31 cellular contexts compared by ENCODE assay signal in the genomic region with DNA sequence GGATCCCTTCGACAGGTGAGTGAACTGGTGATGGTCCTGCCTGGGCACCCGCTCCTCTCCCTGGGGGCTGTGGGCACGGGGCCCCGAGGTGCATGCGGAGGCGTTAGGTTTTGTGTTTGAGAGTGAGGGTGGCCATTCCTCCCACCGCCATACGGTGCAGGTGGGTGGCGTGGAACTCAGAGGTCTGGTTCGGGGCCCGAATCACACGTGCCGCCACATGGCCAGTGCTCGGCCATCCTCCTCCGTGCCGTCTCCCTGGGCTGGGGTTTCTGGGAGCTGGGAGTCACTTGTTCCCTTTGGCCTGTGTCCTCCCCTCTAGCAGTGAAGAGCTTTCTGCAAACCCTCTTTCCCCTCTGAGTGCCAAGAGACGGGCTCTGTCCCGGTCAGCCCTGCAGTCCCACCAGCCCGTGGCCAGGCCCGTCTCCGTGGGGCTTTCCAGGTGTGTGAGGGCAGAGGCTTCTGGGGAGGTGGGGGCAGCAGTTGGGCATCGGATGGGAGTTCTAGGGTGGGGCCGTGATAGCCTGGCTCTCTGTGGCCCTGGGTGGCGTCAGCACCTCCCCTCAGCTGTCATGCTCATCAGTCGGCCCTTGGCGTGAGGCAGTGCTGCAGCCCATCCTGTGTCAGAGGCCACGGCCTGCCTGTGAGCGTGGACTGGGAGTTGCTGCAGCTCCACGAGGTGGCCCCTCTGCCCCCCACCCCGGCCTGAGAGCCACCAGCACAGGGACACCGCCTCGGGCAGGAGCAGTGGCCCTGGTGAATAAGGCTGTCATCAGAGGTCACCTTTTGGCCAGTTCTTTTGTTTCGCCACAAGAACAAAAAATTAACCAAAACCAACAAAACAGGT. TPM values are rescaled to one million over a fixed set of nuclear protein-coding genes. Genes with fewer than 3 reads are reported as not detected.
DNase-seq lines count a peak whose midpoint lies in the region; ATAC-seq, FAIRE-seq and TF ChIP-seq lines count a peak whose summit lies in the region.
"Had no signal": no experiment of that assay in that cellular context is flagged by ENCODE, and none has a peak within 500 bp of the region (broad histone marks: within the 10 kb centered on the region; RNA-seq: fewer than 3 reads in every experiment).

No MANE protein-coding gene starts in this region.

- no peak for TF ChIP-seq RAD21 in K562 (CRISPR knock-in tag; conservative IDR thresholded peaks at IDR 0.05 in 1 of 2, IDR thresholded peaks at IDR 0.05 in 1 of 2)

- WGBS in K562 (ENCODE audit: insufficient coverage, low coverage, missing lambda C conversion rate) = 98% methylated on average over 24 of the region's 33 CpGs

- intact Hi-C loops in K562 (cut with micrococcal nuclease) = no loop called here

- no peaks in the 10 kb centered on the region for H3K9me1 ChIP-seq in K562 (ENCODE audit: control insufficient read depth, insufficient read depth, low read length)

- BruUV-seq in K562 (replicated peaks; lab: Mats Ljungman, UMichigan) = no TSS peak

- no peaks in the 10 kb centered on the region for H3K79me2 ChIP-seq in K562 (ENCODE audit: control insufficient read depth, insufficient read depth, low read length)

- CTCF ChIA-PET in K562 (lab: Yijun Ruan, JAX; ENCODE audit: low intra/inter-chr PET ratio) = no interaction called here

- POLR2A ChIA-PET in K562 (lab: Yijun Ruan, JAX) = interaction anchor here (0.6 kb wide), 2 partner anchors 27 to 397 kb away, joined by 3 read pairs; no protein-coding TSS in a partner anchor

- H3K9me3 ChIP-seq in K562 (replicated peaks; ENCODE audit: control insufficient read depth, insufficient read depth, low read depth, low read length) = no peaks in the 10 kb centered on the region
- no peaks in the 10 kb centered on the region for H3K9me3 ChIP-seq in right atrium auricular region
- H3K9me3 ChIP-seq: BLaER1 treated with 17β-estradiol and CSF1 and Interleukin-3, amounts not matched to agents 10 nM and 100 nM; HAP-1; suprapubic skin had no signal

- no peak for TF ChIP-seq POLR2A in K562 (conservative IDR thresholded peaks at IDR 0.05)

- no peak overlapping the region for H3K9ac ChIP-seq in K562 (ENCODE audit: insufficient read depth in 1 of 2, low read depth in 2 of 2, low read length in 2 of 2)
- H3K9ac ChIP-seq in rectal smooth muscle tissue (ENCODE audit: low read length) = no peak overlapping the region
- H3K9ac ChIP-seq: KMS-11 had no signal

- H3K36me3 ChIP-seq in K562 (ENCODE audit: control insufficient read depth, insufficient read depth, low read length) (peaks cover 95% of the 10 kb centered on the region), right atrium auricular region (peaks cover 100% of the 10 kb centered on the region), rectal smooth muscle tissue (ENCODE audit: control insufficient read depth, insufficient read depth, low read length) (peaks cover 54% of the 10 kb centered on the region)

- no peak for ATAC-seq in K562
- ATAC-seq in foreskin keratinocyte = no peak
- no peak for ATAC-seq in GM21447 (IDR thresholded peaks at IDR 0.05; ENCODE audit: unreplicated experiment)
- ATAC-seq in HG03280 (IDR thresholded peaks at IDR 0.05; ENCODE audit: unreplicated experiment) = no peak
- ATAC-seq: activated T-cell treated with anti-CD3 and anti-CD28 coated beads, Interleukin-2, amount 50 U/mL, for 4 hours; effector memory CD8-positive, alpha-beta T cell; natural killer cell had no signal

- FAIRE-seq in K562 (lab: Jason Lieb, UNC) = no peak
- FAIRE-seq: frontal cortex had no signal

- DNase-seq in HT-29 (ENCODE audit: low spot score) (peak; percentile 20), K562 (ENCODE audit: extremely low read depth in 1 of 4, low spot score in 3 of 4) (no peak), right atrium auricular region (ENCODE audit: low spot score) (no peak), foreskin keratinocyte (no peak), anterior cingulate cortex (lab: John Stamatoyannopoulos, UW) (no peak)
- DNase-seq: activated naive CD4-positive, alpha-beta T cell; activated T-cell treated with anti-CD3 and anti-CD28 coated beads, Interleukin-2, amount 50 U/mL, for 4 hours; Calu3; DND-41; effector memory CD8-positive, alpha-beta T cell; MM.1S; natural killer cell; NCI-H2029 treated with DMSO at 0.1 percent for 48 hours; NCI-H748 treated with DMSO at 0.1 percent for 48 hours; stimulated activated CD4-positive, alpha-beta T cell treated with anti-CD3 and anti-CD28 coated beads, Interleukin-4, amount 100 ng/mL, for 1 hour had no signal

- H3K4me3 ChIP-seq in K562 = no peak overlapping the region
- H3K4me3 ChIP-seq in right atrium auricular region = no peak overlapping the region
- no peak overlapping the region for H3K4me3 ChIP-seq in rectal smooth muscle tissue (ENCODE audit: low read length)
- H3K4me3 ChIP-seq: BLaER1 treated with 17β-estradiol and CSF1 and Interleukin-3, amounts not matched to agents 10 nM and 100 nM; coronary artery; HAP-1; suprapubic skin had no signal

- no peak overlapping the region for H2AFZ ChIP-seq in K562 (ENCODE audit: low read depth, low read length)

- H4K20me1 ChIP-seq in K562 (replicated peaks; ENCODE audit: control insufficient read depth, insufficient read depth, low read length) = 0 out of 2 replicates have a peak, but pooled peaks cover 4% of the 10 kb centered on the region

- H3K4me2 ChIP-seq in K562 (ENCODE audit: insufficient read depth, low read length) = no peak overlapping the region
- H3K4me2 ChIP-seq: BLaER1 treated with 17β-estradiol and CSF1 and Interleukin-3, amounts not matched to agents 10 nM and 100 nM; KMS-11 had no signal

- in situ Hi-C loops in K562 (cut with MboI) = no loop called here

- H3K27me3 ChIP-seq in K562 (ENCODE audit: control insufficient read depth in 2 of 2, insufficient read depth in 2 of 2, low read length in 2 of 2) = no peaks in the 10 kb centered on the region
- H3K27me3 ChIP-seq in right atrium auricular region = no peaks in the 10 kb centered on the region
- no peaks in the 10 kb centered on the region for H3K27me3 ChIP-seq in rectal smooth muscle tissue (ENCODE audit: control insufficient read depth, insufficient read depth, low read length)
- H3K27me3 ChIP-seq in foreskin keratinocyte = no peaks in the 10 kb centered on the region
- H3K27me3 ChIP-seq: BLaER1 treated with 17β-estradiol and CSF1 and Interleukin-3, amounts not matched to agents 10 nM and 100 nM; suprapubic skin had no signal

- H3K4me1 ChIP-seq in K562 (replicated peaks in 1 of 2; ENCODE audit: control insufficient read depth in 2 of 2, insufficient read depth in 2 of 2, low read length in 2 of 2) (peaks cover 0 to 22% of the 10 kb centered on the region in 2 experiments; a peak in 1 of 5 replicates), right atrium auricular region (peaks cover 0 to 6% of the 10 kb centered on the region in 2 donors), rectal smooth muscle tissue (ENCODE audit: control insufficient read depth, insufficient read depth, low read length) (no peaks in the 10 kb centered on the region), foreskin keratinocyte (no peaks in the 10 kb centered on the region)
- H3K4me1 ChIP-seq: HAP-1 had no signal

- no peak for TF ChIP-seq CTCF in K562 (IDR thresholded peaks at IDR 0.05 in 2 of 3, conservative IDR thresholded peaks at IDR 0.05 in 1 of 3; ENCODE audit: insufficient read depth in 2 of 3, low read depth in 1 of 3, low read length in 3 of 3)
- no peak for TF ChIP-seq CTCF in right atrium auricular region (IDR thresholded peaks at IDR 0.05)
- TF ChIP-seq CTCF in foreskin keratinocyte (conservative IDR thresholded peaks at IDR 0.05) = no peak

- H3K27ac ChIP-seq in K562 (ENCODE audit: extremely low read depth, low read depth, low read length) (no peak overlapping the region), right atrium auricular region (peak overlapping the region; percentile 37 to 59), rectal smooth muscle tissue (ENCODE audit: low read depth, low read length) (peak overlapping the region; percentile 55), foreskin keratinocyte (no peak overlapping the region)
- H3K27ac ChIP-seq: BLaER1 treated with 17β-estradiol and CSF1 and Interleukin-3, amounts not matched to agents 10 nM and 100 nM; KMS-11; suprapubic skin had no signal

- no peak for TF ChIP-seq EP300 in K562 (IDR thresholded peaks at IDR 0.05; ENCODE audit: low read length)

RNA-seq across cellular contexts. Expression of a gene that starts 10.2 kb away (rescaled TPM):
- total RNA-seq in HT-29 (2014; rRNA removed; shearing (Covaris generic)) = 263 and 329 TPM in 2 replicates
- 3.7 and 21.2 TPM in 2 replicates for total RNA-seq in K562 (2011; cell fraction: chromatin; rRNA removed; ENCODE audit: low replicate concordance)
- total RNA-seq in K562 (2011; cell fraction: nucleolus; rRNA removed) = 23.2 and 27.2 TPM in 2 replicates
- 10.0 and 11.6 TPM in 2 replicates for total RNA-seq in K562 (2011; cell fraction: nucleoplasm; rRNA removed)
- total RNA-seq in K562 (2014; rRNA removed) = 3.7 and 8.3 TPM in 2 replicates
- 0.29 TPM in 1 of 2 replicates, not detected in the other for total RNA-seq in K562 (2014; rRNA removed; fragmentation: Illumina TruSeq; extraction: Trizol)
- 2.0 and 2.2 TPM in 2 replicates for total RNA-seq in K562 (2015; rRNA removed; fragmentation: Illumina TruSeq; extraction: Trizol)
- 6.5 and 7.6 TPM in 2 replicates for total RNA-seq in K562 (2021)
- 1.8 and 3.5 TPM in 2 replicates for polyA plus RNA-seq in K562 (2011; rRNA removed)
- polyA plus RNA-seq in K562 (2011; cell fraction: cytosol; rRNA removed) = 2.7 and 6.6 TPM in 2 replicates
- 21.3 and 30.3 TPM in 2 replicates for polyA plus RNA-seq in K562 (2011; cell fraction: nucleus; rRNA removed)
- polyA plus RNA-seq in K562 (2012) = 4.0 and 11.8 TPM in 2 replicates
- polyA plus RNA-seq in K562 (2014; fragmentation: Illumina TruSeq; extraction: Trizol) = 0.64 and 2.2 TPM in 2 replicates
- under 1 TPM; 0.27 to 0.48 TPM for polyA plus RNA-seq in K562 (2014; fragmentation: Nextera tagmentation; extraction: Ambion mirVana)
- polyA plus RNA-seq in K562 (2014; rRNA removed) = 3.8 and 7.4 TPM in 2 replicates
- polyA minus RNA-seq in K562 (2011; rRNA and poly(A)+ RNA removed) = 0.42 and 0.49 TPM in 2 replicates
- polyA minus RNA-seq in K562 (2011; cell fraction: cytosol; rRNA and poly(A)+ RNA removed) = 1.3 and 5.2 TPM in 2 replicates
- polyA minus RNA-seq in K562 (2011; cell fraction: nucleus; rRNA and poly(A)+ RNA removed) = 10.6 and 12.6 TPM in 2 replicates
- 10 to 100 TPM in 1 of 2 donors, 1 to 10 TPM in 1; 9.6 to 14.9 TPM for total RNA-seq in right atrium auricular region
- total RNA-seq in foreskin keratinocyte = 52.1 and 66.7 TPM in 2 replicates
- polyA plus RNA-seq in foreskin keratinocyte = 54.0 and 66.9 TPM in 2 replicates

RNA-seq across cellular contexts. Expression of a gene that starts 19.2 kb away (rescaled TPM):
- 11.9 and 12.1 TPM in 2 replicates for total RNA-seq in HT-29 (2014; rRNA removed; shearing (Covaris generic))
- total RNA-seq in K562 (2011; cell fraction: chromatin; rRNA removed; ENCODE audit: low replicate concordance) = not detected in 2 replicates
- total RNA-seq in K562 (2011; cell fraction: nucleolus; rRNA removed) = not detected in 2 replicates
- total RNA-seq in K562 (2011; cell fraction: nucleoplasm; rRNA removed) = not detected in 2 replicates
- total RNA-seq in K562 (2014; rRNA removed) (not detected in 2 replicates), K562 (2014; rRNA removed; fragmentation: Illumina TruSeq; extraction: Trizol) (not detected in 2 replicates), K562 (2015; rRNA removed; fragmentation: Illumina TruSeq; extraction: Trizol) (not detected in 2 replicates), K562 (2021) (0.16 TPM in 1 of 2 replicates, not detected in the other), right atrium auricular region (not detected), foreskin keratinocyte (not detected in 2 replicates)
- polyA plus RNA-seq in K562 (2011; rRNA removed) (not detected in 2 replicates), K562 (2014; fragmentation: Illumina TruSeq; extraction: Trizol) (not detected in 2 replicates), K562 (2014; fragmentation: Nextera tagmentation; extraction: Ambion mirVana) (not detected), K562 (2014; rRNA removed) (not detected in 2 replicates), foreskin keratinocyte (not detected in 2 replicates)
- polyA plus RNA-seq in K562 (2011; cell fraction: cytosol; rRNA removed) = not detected in 2 replicates
- not detected in 2 replicates for polyA plus RNA-seq in K562 (2011; cell fraction: nucleus; rRNA removed)
- 0.06 and 0.14 TPM in 2 replicates for polyA plus RNA-seq in K562 (2012)
- not detected in 2 replicates for polyA minus RNA-seq in K562 (2011; rRNA and poly(A)+ RNA removed)
- polyA minus RNA-seq in K562 (2011; cell fraction: cytosol; rRNA and poly(A)+ RNA removed) = not detected in 2 replicates
- not detected in 2 replicates for polyA minus RNA-seq in K562 (2011; cell fraction: nucleus; rRNA and poly(A)+ RNA removed)
- total RNA-seq: activated CD8-positive, alpha-beta memory T cell treated with anti-CD3 and anti-CD28 coated beads for 36 hours; activated T-cell treated with anti-CD3 and anti-CD28 coated beads, Interleukin-2, amount 50 U/mL, for 4 hours; esophagus mucosa; frontal cortex; natural killer cell; osteoblast; urinary bladder had no signal

RNA-seq across cellular contexts. Expression of a gene that starts 21.5 kb away (rescaled TPM):
- not detected in 2 replicates for total RNA-seq in HT-29 (2014; rRNA removed; shearing (Covaris generic))
- total RNA-seq in K562 (2011; cell fraction: chromatin; rRNA removed; ENCODE audit: low replicate concordance) = not detected in 2 replicates
- not detected in 2 replicates for total RNA-seq in K562 (2011; cell fraction: nucleolus; rRNA removed)
- not detected in 2 replicates for total RNA-seq in K562 (2011; cell fraction: nucleoplasm; rRNA removed)
- total RNA-seq in K562 (2014; rRNA removed) (not detected in 2 replicates), K562 (2014; rRNA removed; fragmentation: Illumina TruSeq; extraction: Trizol) (not detected in 2 replicates), K562 (2015; rRNA removed; fragmentation: Illumina TruSeq; extraction: Trizol) (not detected in 2 replicates), K562 (2021) (not detected in 2 replicates), right atrium auricular region (not detected), foreskin keratinocyte (not detected in 2 replicates)
- polyA plus RNA-seq in K562 (2011; rRNA removed) (not detected in 2 replicates), K562 (2014; fragmentation: Illumina TruSeq; extraction: Trizol) (not detected in 2 replicates), K562 (2014; fragmentation: Nextera tagmentation; extraction: Ambion mirVana) (not detected), K562 (2014; rRNA removed) (not detected in 2 replicates), foreskin keratinocyte (not detected in 2 replicates)
- not detected in 2 replicates for polyA plus RNA-seq in K562 (2011; cell fraction: cytosol; rRNA removed)
- polyA plus RNA-seq in K562 (2011; cell fraction: nucleus; rRNA removed) = not detected in 2 replicates
- polyA plus RNA-seq in K562 (2012) = not detected in 2 replicates
- polyA minus RNA-seq in K562 (2011; rRNA and poly(A)+ RNA removed) = not detected in 2 replicates
- polyA minus RNA-seq in K562 (2011; cell fraction: cytosol; rRNA and poly(A)+ RNA removed) = not detected in 2 replicates
- not detected in 2 replicates for polyA minus RNA-seq in K562 (2011; cell fraction: nucleus; rRNA and poly(A)+ RNA removed)
- total RNA-seq: activated CD8-positive, alpha-beta memory T cell treated with anti-CD3 and anti-CD28 coated beads for 36 hours; activated T-cell treated with anti-CD3 and anti-CD28 coated beads, Interleukin-2, amount 50 U/mL, for 4 hours; Calu3; esophagus mucosa; frontal cortex; liver; natural killer cell; osteoblast; suprapubic skin; T-helper 2 cell treated with Interferon-gamma antibody and Interleukin-4, amounts not matched to agents 100 ng/mL and 5 ng/mL, for 36 hours; urinary bladder had no signal
- polyA plus RNA-seq: adipose tissue, liver, urinary bladder had no signal

RNA-seq across cellular contexts. Expression of a gene that starts 29.2 kb away (rescaled TPM):
- 75.3 and 82.0 TPM in 2 replicates for total RNA-seq in HT-29 (2014; rRNA removed; shearing (Covaris generic))
- total RNA-seq in K562 (2011; cell fraction: chromatin; rRNA removed; ENCODE audit: low replicate concordance) = 57.3 and 135 TPM in 2 replicates
- total RNA-seq in K562 (2011; cell fraction: nucleolus; rRNA removed) = 56.1 and 60.9 TPM in 2 replicates
- total RNA-seq in K562 (2011; cell fraction: nucleoplasm; rRNA removed) = 48.9 and 51.5 TPM in 2 replicates
- total RNA-seq in K562 (2014; rRNA removed) (20.4 and 28.6 TPM in 2 replicates), K562 (2014; rRNA removed; fragmentation: Illumina TruSeq; extraction: Trizol) (4.2 and 4.9 TPM in 2 replicates), K562 (2015; rRNA removed; fragmentation: Illumina TruSeq; extraction: Trizol) (17.4 and 19.1 TPM in 2 replicates), K562 (2021) (34.5 and 37.2 TPM in 2 replicates), right atrium auricular region (10 to 100 TPM; 12.4 to 14.2 TPM), foreskin keratinocyte (28.4 and 30.4 TPM in 2 replicates)
- polyA plus RNA-seq in K562 (2011; rRNA removed) (7.5 and 10.5 TPM in 2 replicates), K562 (2014; fragmentation: Illumina TruSeq; extraction: Trizol) (7.7 and 14.5 TPM in 2 replicates), K562 (2014; fragmentation: Nextera tagmentation; extraction: Ambion mirVana) (under 1 TPM; 0.07 to 0.18 TPM), K562 (2014; rRNA removed) (16.9 and 19.9 TPM in 2 replicates), foreskin keratinocyte (14.2 and 15.1 TPM in 2 replicates)
- polyA plus RNA-seq in K562 (2011; cell fraction: cytosol; rRNA removed) = 7.2 and 14.5 TPM in 2 replicates
- 27.6 and 43.0 TPM in 2 replicates for polyA plus RNA-seq in K562 (2011; cell fraction: nucleus; rRNA removed)
- 12.2 and 16.7 TPM in 2 replicates for polyA plus RNA-seq in K562 (2012)
- 6.1 and 8.0 TPM in 2 replicates for polyA minus RNA-seq in K562 (2011; rRNA and poly(A)+ RNA removed)
- polyA minus RNA-seq in K562 (2011; cell fraction: cytosol; rRNA and poly(A)+ RNA removed) = 13.6 and 23.3 TPM in 2 replicates
- 15.5 and 20.1 TPM in 2 replicates for polyA minus RNA-seq in K562 (2011; cell fraction: nucleus; rRNA and poly(A)+ RNA removed)

RNA-seq across cellular contexts. Expression of a gene that starts 31.6 kb away (rescaled TPM):
- total RNA-seq in HT-29 (2014; rRNA removed; shearing (Covaris generic)) = 0.34 and 0.92 TPM in 2 replicates
- 0.30 and 1.00 TPM in 2 replicates for total RNA-seq in K562 (2011; cell fraction: chromatin; rRNA removed; ENCODE audit: low replicate concordance)
- total RNA-seq in K562 (2011; cell fraction: nucleolus; rRNA removed) = 0.67 and 0.79 TPM in 2 replicates
- total RNA-seq in K562 (2011; cell fraction: nucleoplasm; rRNA removed) = 0.59 and 1.1 TPM in 2 replicates
- 0.24 TPM in 1 of 2 replicates, not detected in the other for total RNA-seq in K562 (2014; rRNA removed)
- not detected in 2 replicates for total RNA-seq in K562 (2014; rRNA removed; fragmentation: Illumina TruSeq; extraction: Trizol)
- 0.14 TPM in 1 of 2 replicates, not detected in the other for total RNA-seq in K562 (2015; rRNA removed; fragmentation: Illumina TruSeq; extraction: Trizol)
- 0.95 and 1.4 TPM in 2 replicates for total RNA-seq in K562 (2021)
- polyA plus RNA-seq in K562 (2011; rRNA removed) = 0.11 TPM in 1 of 2 replicates, not detected in the other
- polyA plus RNA-seq in K562 (2011; cell fraction: cytosol; rRNA removed) = 0.04 and 0.06 TPM in 2 replicates
- polyA plus RNA-seq in K562 (2011; cell fraction: nucleus; rRNA removed) = 0.60 and 0.70 TPM in 2 replicates
- 0.36 and 0.51 TPM in 2 replicates for polyA plus RNA-seq in K562 (2012)
- polyA plus RNA-seq in K562 (2014; fragmentation: Illumina TruSeq; extraction: Trizol) = 0.11 TPM in 1 of 2 replicates, not detected in the other
- polyA plus RNA-seq in K562 (2014; fragmentation: Nextera tagmentation; extraction: Ambion mirVana) = under 1 TPM in 1 of 2 experiments, not detected in 1; 0.04 TPM
- 0.27 and 0.49 TPM in 2 replicates for polyA plus RNA-seq in K562 (2014; rRNA removed)
- polyA minus RNA-seq in K562 (2011; rRNA and poly(A)+ RNA removed) = not detected in 2 replicates
- not detected in 2 replicates for polyA minus RNA-seq in K562 (2011; cell fraction: cytosol; rRNA and poly(A)+ RNA removed)
- 0.13 and 0.22 TPM in 2 replicates for polyA minus RNA-seq in K562 (2011; cell fraction: nucleus; rRNA and poly(A)+ RNA removed)
- not detected for total RNA-seq in right atrium auricular region
- total RNA-seq in foreskin keratinocyte = not detected in 2 replicates
- polyA plus RNA-seq in foreskin keratinocyte = 0.10 TPM in 1 of 2 replicates, not detected in the other
- total RNA-seq: frontal cortex, liver, osteoblast, urinary bladder had no signal
- polyA plus RNA-seq: liver had no signal

Comparison
In these comparisons a context has a peak if more than half of its experiments do, and no peak if none do; other contexts are left out.
1. H3K27ac ChIP-seq: peak in right atrium auricular region (2 of 2) and rectal smooth muscle tissue (single experiment); none in K562 (single experiment) and foreskin keratinocyte (single experiment).